11 cellular contexts compared by ENCODE assay signal in genomic region chr20:31596831-31597482, GRCh38. TPM values are rescaled to one million over a fixed set of nuclear protein-coding genes. Genes with fewer than 3 reads are reported as not detected.
DNase-seq lines count a peak whose midpoint lies in the region; ATAC-seq and TF ChIP-seq lines count a peak whose summit lies in the region.
"Had no signal": no experiment of that assay in that cellular context is flagged by ENCODE, and none has a peak within 500 bp of the region (broad histone marks: within the 10 kb centered on the region; RNA-seq: fewer than 3 reads in every experiment).

No MANE protein-coding gene starts in this region.

- peak overlapping the region; percentile 11 to 13 for H3K27ac ChIP-seq in breast epithelium
- H3K27ac ChIP-seq: WERI-Rb-1 had no signal

- H3K27me3 Mint-ChIP-seq in MCF 10A (ENCODE audit: insufficient read depth, unreplicated experiment) (no peaks in the 10 kb centered on the region), mesothelial cell of epicardium (ENCODE audit: low read depth) (no peaks in the 10 kb centered on the region), type B pancreatic cell (no peaks in the 10 kb centered on the region)
- H3K27me3 Mint-ChIP-seq: brain had no signal

- POLR2A ChIA-PET in MCF 10A (lab: Yijun Ruan, JAX) = interaction anchor here (1.2 to 3.7 kb wide), 6 partner anchors 10 to 142 kb away, joined by 4 to 203 read pairs (median 15); partner anchors contain the start of genes ID1 and TPX2

- H3K9me3 ChIP-seq in breast epithelium (no peaks in the 10 kb centered on the region), adipocyte (ENCODE audit: control insufficient read depth, low read length) (no peaks in the 10 kb centered on the region)

- TF ChIP-seq CTCF in breast epithelium (IDR thresholded peaks at IDR 0.05) (no peak), MCF 10A (IDR thresholded peaks at IDR 0.05; ENCODE audit: unreplicated experiment) (no peak), mesothelial cell of epicardium (IDR thresholded peaks at IDR 0.05; ENCODE audit: unreplicated experiment) (no peak), type B pancreatic cell (conservative IDR thresholded peaks at IDR 0.05) (peak; percentile 9), GM13976 (IDR thresholded peaks at IDR 0.05; ENCODE audit: borderline replicate concordance, control extremely low read depth, extremely low read depth, insufficient read depth, missing control alignments) (no peak)

- no peaks in the 10 kb centered on the region for H3K4me1 ChIP-seq in breast epithelium
- peaks cover 34% of the 10 kb centered on the region for H3K4me1 ChIP-seq in adipocyte (ENCODE audit: control insufficient read depth, insufficient read depth, low read length)

- ATAC-seq in GM21515 (IDR thresholded peaks at IDR 0.05; ENCODE audit: unreplicated experiment) (no peak), HG03354 (IDR thresholded peaks at IDR 0.05; ENCODE audit: poor library complexity, severe bottlenecking, unreplicated experiment) (no peak)
- ATAC-seq: activated T-cell treated with anti-CD3 and anti-CD28 coated beads, Interleukin-2, amount 50 U/mL, for 72 hours had no signal

- peak overlapping the region; percentile 83 for H3K9ac ChIP-seq in adipocyte (ENCODE audit: low read length)

- H3K27ac Mint-ChIP-seq in MCF 10A (ENCODE audit: low read depth, unreplicated experiment) (no peak overlapping the region), mesothelial cell of epicardium (peak overlapping the region; percentile 87), type B pancreatic cell (peak overlapping the region; percentile 79)
- H3K27ac Mint-ChIP-seq: activated T-cell treated with anti-CD3 and anti-CD28 coated beads, Interleukin-2, amount 50 U/mL, for 72 hours had no signal

- DNase-seq in breast epithelium (ENCODE audit: low spot score in 2 of 2) = no peak
- no peak for DNase-seq in MCF 10A (ENCODE audit: unreplicated experiment)
- peak; percentile 14 for DNase-seq in adipocyte (ENCODE audit: low read depth)
- DNase-seq in mesothelial cell of epicardium (ENCODE audit: low spot score in 2 of 2, unreplicated experiment in 2 of 2) = no peak
- no peak for DNase-seq in type B pancreatic cell (ENCODE audit: extremely low spot score, unreplicated experiment)
- no peak for DNase-seq in GM13976 (ENCODE audit: low spot score)
- DNase-seq: activated T-cell treated with anti-CD3 and anti-CD28 coated beads, Interleukin-2, amount 50 U/mL, for 72 hours; WERI-Rb-1 had no signal

- no peak for TF ChIP-seq POLR2A in breast epithelium (IDR thresholded peaks at IDR 0.05)

- H3K9me3 Mint-ChIP-seq in MCF 10A (ENCODE audit: unreplicated experiment) (no peaks in the 10 kb centered on the region), mesothelial cell of epicardium (no peaks in the 10 kb centered on the region), type B pancreatic cell (no peaks in the 10 kb centered on the region)
- H3K9me3 Mint-ChIP-seq: activated T-cell treated with anti-CD3 and anti-CD28 coated beads, Interleukin-2, amount 50 U/mL, for 72 hours had no signal

- H3K27me3 ChIP-seq in breast epithelium (no peaks in the 10 kb centered on the region), adipocyte (replicated peaks; ENCODE audit: control insufficient read depth, insufficient read depth, low read length) (no peaks in the 10 kb centered on the region)

- no peaks in the 10 kb centered on the region for H3K36me3 ChIP-seq in breast epithelium
- no peaks in the 10 kb centered on the region for H3K36me3 ChIP-seq in adipocyte (ENCODE audit: control insufficient read depth, insufficient read depth, low read length, severe bottlenecking)
- H3K36me3 ChIP-seq: WERI-Rb-1 had no signal

- H3K4me1 Mint-ChIP-seq in MCF 10A (ENCODE audit: insufficient read depth, unreplicated experiment) (peaks cover 28% of the 10 kb centered on the region), mesothelial cell of epicardium (peaks cover 25% of the 10 kb centered on the region), type B pancreatic cell (ENCODE audit: unreplicated experiment) (peaks cover 30% of the 10 kb centered on the region)

- H3K36me3 Mint-ChIP-seq in MCF 10A (ENCODE audit: insufficient read depth, unreplicated experiment) (peaks cover 22% of the 10 kb centered on the region), mesothelial cell of epicardium (no peaks in the 10 kb centered on the region), type B pancreatic cell (no peaks in the 10 kb centered on the region)
- H3K36me3 Mint-ChIP-seq: brain had no signal

- in situ Hi-C loops in GM13976 (cut with MboI; ENCODE audit: low sequenced_read_pairs, unreplicated experiment) = no loop called here

- no TSS peak for BruUV-seq in MCF 10A (replicated peaks; lab: Mats Ljungman, UMichigan)

- no peak overlapping the region for H3K4me3 ChIP-seq in breast epithelium
- no peak overlapping the region for H3K4me3 ChIP-seq in adipocyte (ENCODE audit: low read length)

- H3K4me3 Mint-ChIP-seq in MCF 10A (ENCODE audit: unreplicated experiment) (no peak overlapping the region), mesothelial cell of epicardium (no peak overlapping the region), type B pancreatic cell (peak overlapping the region; percentile 63)
- H3K4me3 Mint-ChIP-seq: activated T-cell treated with anti-CD3 and anti-CD28 coated beads, Interleukin-2, amount 50 U/mL, for 72 hours had no signal

- CTCF ChIA-PET in MCF 10A (lab: Yijun Ruan, JAX) = interaction anchor here (0.9 to 25.4 kb wide), 7 partner anchors 8 to 95 kb away, joined by 3 to 1902 read pairs (median 12); partner anchors contain the start of gene ID1

- intact Hi-C loops in breast epithelium (cut with DNase I; ENCODE audit: low total_unique reads) (no loop called here), MCF 10A (cut with micrococcal nuclease) (no loop called here)

RNA-seq across cellular contexts. Expression of gene ID1, which starts 8.1 kb away (rescaled TPM):
- total RNA-seq in breast epithelium = 100 to 1,000 TPM; 156 to 407 (median 270) TPM
- total RNA-seq in MCF 10A (2022) = 35.7 and 38.4 TPM in 2 replicates
- 374 to 378 TPM (median 377 TPM) in 3 replicates for total RNA-seq in mesothelial cell of epicardium
- total RNA-seq in type B pancreatic cell (ENCODE audit: low replicate concordance) = 472 and 516 TPM in 2 replicates

RNA-seq across cellular contexts. Expression of gene COX4I2, which starts 40.8 kb away (rescaled TPM):
- total RNA-seq in breast epithelium (1 to 10 TPM in 1 of 3 donors, not detected in 2; 5.3 TPM), MCF 10A (2022) (not detected in 2 replicates), mesothelial cell of epicardium (0.34 TPM in 1 of 3 replicates, not detected in the others), type B pancreatic cell (ENCODE audit: low replicate concordance) (not detected in 2 replicates)
- total RNA-seq: activated T-cell treated with anti-CD3 and anti-CD28 coated beads, Interleukin-2, amount 50 U/mL, for 72 hours had no signal
